10 cellular contexts compared by ENCODE assay signal in the genomic region with DNA sequence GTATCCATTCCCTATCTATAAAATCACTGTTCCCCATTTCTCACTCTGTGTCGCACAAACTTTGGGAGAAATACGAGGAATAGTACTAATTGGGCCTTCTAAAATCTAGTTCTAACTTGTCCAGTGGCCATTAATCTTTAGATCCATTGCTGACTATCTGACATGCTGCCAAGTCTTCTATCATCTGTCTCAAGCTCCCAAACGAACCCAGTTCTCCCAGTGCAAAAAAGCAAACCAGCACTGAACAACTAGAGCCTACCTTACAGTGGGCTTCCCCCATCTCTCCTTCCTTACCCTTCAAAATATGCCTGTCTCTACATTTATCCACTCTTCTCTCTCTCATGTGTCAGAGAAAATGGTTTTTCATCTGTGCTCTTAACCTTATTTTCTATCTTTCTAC. TPM values are rescaled to one million over a fixed set of nuclear protein-coding genes. Genes with fewer than 3 reads are reported as not detected.
"Had no signal": no experiment of that assay in that cellular context is flagged by ENCODE, and none has a peak within 500 bp of the region (broad histone marks: within the 10 kb centered on the region; RNA-seq: fewer than 3 reads in every experiment).

No MANE protein-coding gene starts in this region.

- H3K4me3 ChIP-seq: GM23338 had no signal

- H3K27ac ChIP-seq: HL-60 had no signal

- FAIRE-seq: H1, H54 had no signal

- ATAC-seq: GM23338 had no signal

- DNase-seq: H9, HCEC 1CT, HFFc6, IMR-90, KBM-7 had no signal

- H2AFZ ChIP-seq: GM23338 had no signal

- H3K4me2 ChIP-seq: GM23338 had no signal

RNA-seq across cellular contexts. Expression of gene SPINK7, which starts 3.2 kb away (rescaled TPM):
- total RNA-seq: GM23338, H1, H9, HFFc6, HT1080, IMR-90 had no signal
- polyA plus RNA-seq: GM23338, H1, IMR-90 had no signal

RNA-seq across cellular contexts. Expression of gene SPINK9, which starts 26.3 kb away (rescaled TPM):
- total RNA-seq: GM23338, H1, H9, HFFc6, HT1080, IMR-90 had no signal
- polyA plus RNA-seq: GM23338, H1, IMR-90 had no signal

RNA-seq across cellular contexts. Expression of gene SPINK13, which starts 40.4 kb away (rescaled TPM):
- total RNA-seq: GM23338, H1, H9, HFFc6, HT1080, IMR-90 had no signal
- polyA plus RNA-seq: GM23338, H1, IMR-90 had no signal
